In the genomic region with DNA sequence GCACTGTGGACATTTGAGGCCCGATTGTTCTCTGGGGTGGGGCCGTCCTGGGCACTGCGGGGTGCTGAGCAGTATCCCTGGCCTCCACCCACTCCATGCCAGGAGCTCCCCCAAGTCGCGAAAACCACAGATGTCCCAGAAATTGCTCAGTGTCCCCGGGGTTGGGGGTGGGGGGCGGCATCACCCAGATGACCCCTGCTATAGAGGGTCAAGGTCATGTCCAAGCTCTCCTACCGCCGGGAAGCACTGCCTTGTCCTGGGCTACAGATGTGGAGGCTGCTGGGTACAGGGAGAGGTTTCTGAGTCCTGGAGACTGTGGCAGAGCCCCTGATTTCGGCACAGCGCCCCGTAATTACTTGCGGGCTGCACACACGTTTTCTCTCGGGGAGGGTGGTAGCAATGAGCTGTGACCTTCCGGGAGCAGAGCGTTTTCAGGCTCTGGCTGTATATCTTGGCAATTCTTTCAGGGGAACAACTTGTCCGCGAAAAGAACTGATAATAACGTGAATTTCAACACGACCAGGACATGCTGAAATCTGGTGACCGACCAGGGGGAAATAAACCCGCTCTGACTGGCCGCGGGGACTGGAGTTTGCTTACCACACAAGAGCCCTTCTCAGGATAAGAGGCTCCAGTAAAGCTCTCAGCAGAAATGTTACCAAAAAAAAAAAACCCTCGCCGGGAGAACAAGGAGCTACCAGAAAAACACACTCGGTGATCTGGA, we compare ENCODE assay signal across 11 cellular contexts.
DNase-seq lines count a peak whose midpoint lies in the region; ATAC-seq and TF ChIP-seq lines count a peak whose summit lies in the region.
"Had no signal": no experiment of that assay in that cellular context is flagged by ENCODE, and none has a peak within 500 bp of the region (broad histone marks: within the 10 kb centered on the region; RNA-seq: fewer than 3 reads in every experiment).

No MANE protein-coding gene starts in this region.

- peak; percentile 60 for DNase-seq in MV-4-11 (lab: John Stamatoyannopoulos, UW)
- DNase-seq in cardiac fibroblast (ENCODE audit: low read depth in 2 of 2): peak; percentile 73 to 86
- DNase-seq in left kidney (ENCODE audit: low read depth, low spot score): peak; percentile 30
- no peak for DNase-seq in NCI-H1048 (lab: John Stamatoyannopoulos, UW)
- no peak for DNase-seq in AG08395 (ENCODE audit: low spot score)
- no peak for DNase-seq in immature natural killer cell
- DNase-seq: activated T-cell treated with anti-CD3 and anti-CD28 coated beads, Interleukin-2, amount 50 U/mL, for 4 hours; NCI-H1930; WERI-Rb-1 had no signal

- H3K36me3 Mint-ChIP-seq in immature natural killer cell: no peaks in the 10 kb centered on the region

- H3K27ac Mint-ChIP-seq in immature natural killer cell: no peak overlapping the region

- no peak for TF ChIP-seq CTCF in cardiac fibroblast (IDR thresholded peaks at IDR 0.05; ENCODE audit: low read depth, low read length)

- H3K4me3 ChIP-seq in cardiac fibroblast (replicated peaks in 1 of 2; ENCODE audit: low read depth in 2 of 2, low read length in 2 of 2): no peak overlapping the region

- H3K27ac ChIP-seq in temporal lobe (ENCODE audit: low read depth, low read length): peak overlapping the region; percentile 83
- H3K27ac ChIP-seq: WERI-Rb-1 had no signal

- H3K27me3 Mint-ChIP-seq in immature natural killer cell (ENCODE audit: low read depth in 3 of 3): peaks cover 6 to 7% (median 7%) of the 10 kb centered on the region in 3 donors

- no peak for ATAC-seq in HG03025 (IDR thresholded peaks at IDR 0.05; ENCODE audit: low FRiP score, unreplicated experiment)
- ATAC-seq: activated T-cell treated with anti-CD3 and anti-CD28 coated beads, Interleukin-2, amount 50 U/mL, for 4 hours had no signal

- H3K4me1 Mint-ChIP-seq in immature natural killer cell: peaks cover 27 to 29% of the 10 kb centered on the region in 2 donors

- no peak overlapping the region for H3K4me3 Mint-ChIP-seq in immature natural killer cell
- H3K4me3 Mint-ChIP-seq: activated T-cell treated with anti-CD3 and anti-CD28 coated beads, Interleukin-2, amount 50 U/mL, for 4 hours had no signal

- peaks cover 0 to 4% (median 0%) of the 10 kb centered on the region in 6 donors for H3K9me3 Mint-ChIP-seq in immature natural killer cell

Comparison
In these comparisons a context has a peak if more than half of its experiments do, and no peak if none do; other contexts are left out.
1. DNase-seq: peak in MV-4-11 (single experiment), cardiac fibroblast (2 of 2) and left kidney (single experiment); none in NCI-H1048 (single experiment), AG08395 (single experiment) and immature natural killer cell (0 of 3).